ENCODE assay signal across 8 cellular contexts in the genomic region with DNA sequence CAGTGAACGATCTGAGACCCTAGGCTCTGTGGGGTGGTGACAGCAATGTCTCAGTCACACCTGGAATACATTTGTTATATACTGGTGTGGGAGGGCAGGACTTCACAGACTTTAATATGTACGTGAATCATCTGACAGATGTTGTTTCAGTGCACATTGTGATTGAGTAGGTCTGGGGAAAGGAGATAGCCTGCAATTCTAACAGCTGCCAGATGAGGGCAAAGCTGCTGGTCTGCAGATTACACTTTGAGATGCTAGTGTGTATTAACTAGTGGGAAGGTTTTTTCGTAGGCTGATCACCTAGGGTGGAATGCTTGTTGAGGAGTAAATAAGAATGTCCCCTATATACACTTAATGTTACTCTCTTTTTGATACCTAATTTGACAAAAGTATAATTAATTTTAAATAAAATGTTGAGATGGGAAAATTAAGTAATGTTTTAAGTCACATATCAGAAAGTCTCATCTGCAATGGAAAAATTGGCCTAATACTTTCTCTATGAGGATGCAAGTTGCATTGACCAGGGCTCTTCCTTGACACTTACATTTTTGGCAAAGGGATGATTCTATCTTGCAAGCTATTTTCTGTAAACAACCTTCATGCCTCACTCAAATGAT.
DNase-seq lines count a peak whose midpoint lies in the region; ATAC-seq and TF ChIP-seq lines count a peak whose summit lies in the region.

No MANE protein-coding gene starts in this region.

- no peaks in the 10 kb centered on the region for H3K36me3 ChIP-seq in Peyer's patch

- H3K27me3 ChIP-seq in Peyer's patch = no peaks in the 10 kb centered on the region

- TF ChIP-seq POLR2A in Peyer's patch (IDR thresholded peaks at IDR 0.05) = no peak

- DNase-seq in SIG-M5 treated with dmso at 0.1 percent for 504 hours (lab: John Stamatoyannopoulos, UW; ENCODE audit: unreplicated experiment) (peak; percentile 32), SIG-M5 (lab: John Stamatoyannopoulos, UW) (no peak), HPDE6-E6E7 (ENCODE audit: extremely low spot score) (peak; percentile 26), Peyer's patch (peak in 1 of 3 donors; percentile 50), fibroblast of pulmonary artery (ENCODE audit: low read depth) (peak; percentile 15), renal cortical epithelial cell (ENCODE audit: low read depth) (peak; percentile 43), NCI-H1436 (lab: John Stamatoyannopoulos, UW) (no peak)

- TF ChIP-seq CTCF in Peyer's patch (IDR thresholded peaks at IDR 0.05) (peak in 4 of 6 experiments; percentile 36 to 61 (median 54)), fibroblast of pulmonary artery (IDR thresholded peaks at IDR 0.05; ENCODE audit: low read length, missing control alignments) (peak; percentile 40)

- no peak overlapping the region for H3K4me3 ChIP-seq in Peyer's patch
- no peak overlapping the region for H3K4me3 ChIP-seq in fibroblast of pulmonary artery (replicated peaks; ENCODE audit: low read depth, low read length)

- H3K27ac ChIP-seq in Peyer's patch = no peak overlapping the region

- no peaks in the 10 kb centered on the region for H3K9me3 ChIP-seq in Peyer's patch

- H3K4me1 ChIP-seq in Peyer's patch = no peaks in the 10 kb centered on the region

- peak; percentile 89 for ATAC-seq in GM21526 (IDR thresholded peaks at IDR 0.05; ENCODE audit: low FRiP score, unreplicated experiment)

Comparison
In these comparisons a context has a peak if more than half of its experiments do, and no peak if none do; other contexts are left out.
1. DNase-seq: peak in SIG-M5 treated with dmso at 0.1 percent for 504 hours (single experiment), HPDE6-E6E7 (single experiment), fibroblast of pulmonary artery (single experiment) and renal cortical epithelial cell (single experiment); none in SIG-M5 (single experiment) and NCI-H1436 (single experiment).